In the genomic region with DNA sequence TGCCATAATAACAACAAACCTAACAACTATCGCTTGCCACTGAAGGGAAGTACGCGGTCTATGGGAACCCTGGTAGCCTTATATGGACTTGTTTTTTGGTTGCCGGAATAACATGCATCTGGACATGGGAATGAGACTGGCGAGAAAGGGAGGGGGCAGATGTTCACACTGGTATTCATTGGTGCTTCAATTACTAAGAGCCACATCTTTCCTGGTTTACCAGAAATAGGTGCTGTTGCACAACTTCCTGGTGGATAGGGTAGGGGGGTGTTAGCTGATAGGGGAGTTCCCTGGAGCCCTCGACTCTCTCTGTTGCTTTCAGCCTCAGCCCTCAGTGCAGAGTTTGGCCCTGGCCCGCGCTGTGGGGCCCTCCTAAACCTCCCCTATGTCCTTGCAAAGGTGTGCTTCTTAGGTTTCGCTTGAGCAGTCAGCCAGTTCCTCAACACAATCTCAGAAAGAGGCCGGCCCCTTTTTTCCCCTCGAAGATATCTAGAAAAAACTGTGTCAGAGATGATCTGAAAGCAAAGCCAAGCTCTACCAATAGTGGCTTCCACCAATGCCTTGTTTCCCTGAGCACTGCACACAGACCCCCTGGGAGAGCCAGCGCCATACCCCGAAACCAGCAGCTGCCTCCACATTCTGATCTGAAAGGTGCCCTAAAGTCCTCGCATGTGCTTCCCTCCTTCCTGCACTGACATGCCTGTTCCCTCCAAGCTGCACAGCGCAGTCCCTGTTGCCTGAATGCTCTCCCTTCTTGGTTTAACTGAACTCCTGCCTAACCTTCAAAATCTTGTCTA, we compare ENCODE assay signal across 1 cellular context.
TF ChIP-seq lines count a peak whose summit lies in the region.

No MANE protein-coding gene starts in this region.

TF ChIP-seq in GM23338, 12 proteins besides CTCF, POLR2A, EP300 and RAD21 (continued from another document):
- TF ChIP-seq ZNF462 (CRISPR knock-in tag; IDR thresholded peaks at IDR 0.05), result no peak
- no peak for TF ChIP-seq CREB1 (CRISPR knock-in tag; IDR thresholded peaks at IDR 0.05; ENCODE audit: low read depth)
- no peak for TF ChIP-seq ZNF331 (CRISPR knock-in tag; IDR thresholded peaks at IDR 0.05; ENCODE audit: low read depth)
- no peak for TF ChIP-seq EZH2 (IDR thresholded peaks at IDR 0.05; ENCODE audit: low read depth, unreplicated experiment)
- TF ChIP-seq, protein P1, sequence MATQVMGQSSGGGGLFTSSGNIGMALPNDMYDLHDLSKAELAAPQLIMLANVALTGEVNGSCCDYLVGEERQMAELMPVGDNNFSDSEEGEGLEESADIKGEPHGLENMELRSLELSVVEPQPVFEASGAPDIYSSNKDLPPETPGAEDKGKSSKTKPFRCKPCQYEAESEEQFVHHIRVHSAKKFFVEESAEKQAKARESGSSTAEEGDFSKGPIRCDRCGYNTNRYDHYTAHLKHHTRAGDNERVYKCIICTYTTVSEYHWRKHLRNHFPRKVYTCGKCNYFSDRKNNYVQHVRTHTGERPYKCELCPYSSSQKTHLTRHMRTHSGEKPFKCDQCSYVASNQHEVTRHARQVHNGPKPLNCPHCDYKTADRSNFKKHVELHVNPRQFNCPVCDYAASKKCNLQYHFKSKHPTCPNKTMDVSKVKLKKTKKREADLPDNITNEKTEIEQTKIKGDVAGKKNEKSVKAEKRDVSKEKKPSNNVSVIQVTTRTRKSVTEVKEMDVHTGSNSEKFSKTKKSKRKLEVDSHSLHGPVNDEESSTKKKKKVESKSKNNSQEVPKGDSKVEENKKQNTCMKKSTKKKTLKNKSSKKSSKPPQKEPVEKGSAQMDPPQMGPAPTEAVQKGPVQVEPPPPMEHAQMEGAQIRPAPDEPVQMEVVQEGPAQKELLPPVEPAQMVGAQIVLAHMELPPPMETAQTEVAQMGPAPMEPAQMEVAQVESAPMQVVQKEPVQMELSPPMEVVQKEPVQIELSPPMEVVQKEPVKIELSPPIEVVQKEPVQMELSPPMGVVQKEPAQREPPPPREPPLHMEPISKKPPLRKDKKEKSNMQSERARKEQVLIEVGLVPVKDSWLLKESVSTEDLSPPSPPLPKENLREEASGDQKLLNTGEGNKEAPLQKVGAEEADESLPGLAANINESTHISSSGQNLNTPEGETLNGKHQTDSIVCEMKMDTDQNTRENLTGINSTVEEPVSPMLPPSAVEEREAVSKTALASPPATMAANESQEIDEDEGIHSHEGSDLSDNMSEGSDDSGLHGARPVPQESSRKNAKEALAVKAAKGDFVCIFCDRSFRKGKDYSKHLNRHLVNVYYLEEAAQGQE (IDR thresholded peaks at IDR 0.05; ENCODE audit: unreplicated experiment), result no peak
